ENCODE assay signal across 8 cellular contexts in genomic region chr2:58045580-58046334, GRCh38. TPM values are rescaled to one million over a fixed set of nuclear protein-coding genes. Genes with fewer than 3 reads are reported as not detected.
DNase-seq lines count a peak whose midpoint lies in the region; ATAC-seq and TF ChIP-seq lines count a peak whose summit lies in the region.

No MANE protein-coding gene starts in this region.

- H3K36me3 ChIP-seq in MM.1S (replicated peaks; ENCODE audit: insufficient read depth, low read length): no peaks in the 10 kb centered on the region; the same call in 1 of the 2 replicates

- H3K4me3 Mint-ChIP-seq in naive B cell: peak overlapping the region; percentile 83 to 99 (median 94)

- peak overlapping the region; percentile 54 for H2AFZ ChIP-seq in MM.1S (ENCODE audit: low read length)

- peak overlapping the region; percentile 95 for H3K9ac ChIP-seq in MM.1S (ENCODE audit: low read length)

- DNase-seq in AG09309 (ENCODE audit: low read depth): no peak
- no peak for DNase-seq in MM.1S
- DNase-seq in coronary artery (ENCODE audit: low spot score): no peak
- no peak for DNase-seq in naive B cell
- DNase-seq in epidermal melanocyte (ENCODE audit: insufficient read length, low spot score): no peak
- DNase-seq in SKM-1 treated with dmso at 0.1 percent for 144 hours (lab: John Stamatoyannopoulos, UW; ENCODE audit: unreplicated experiment): no peak
- DNase-seq in stimulated activated naive CD4-positive, alpha-beta T cell treated with Interleukin-2 at 50 U/mL for 16 hours (lab: John Stamatoyannopoulos, UW): no peak

- H3K4me1 ChIP-seq in MM.1S (ENCODE audit: low read length): peaks cover 17% of the 10 kb centered on the region

- peaks cover 0 to 5% of the 10 kb centered on the region in 2 donors for H3K36me3 Mint-ChIP-seq in naive B cell

- H3K4me3 ChIP-seq in AG09309 (ENCODE audit: control insufficient read depth, low read depth, low read length) (peak overlapping the region; percentile 79), MM.1S (ENCODE audit: low read length) (peak overlapping the region; percentile 63), coronary artery (peak overlapping the region; percentile 80)

- peaks cover 29% of the 10 kb centered on the region for H3F3A ChIP-seq in MM.1S (ENCODE audit: insufficient read depth, low read length)

- no peaks in the 10 kb centered on the region for H4K20me1 ChIP-seq in MM.1S (ENCODE audit: insufficient read depth, low read length)

- peak overlapping the region; percentile 86 for H3K4me2 ChIP-seq in MM.1S (ENCODE audit: low read depth, low read length)

- H3K4me1 Mint-ChIP-seq in naive B cell: peaks cover 32 to 42% (median 39%) of the 10 kb centered on the region in 3 donors

- no peaks in the 10 kb centered on the region for H3K9me2 ChIP-seq in MM.1S (replicated peaks; ENCODE audit: insufficient read depth, low read length)

- peak overlapping the region; percentile 81 to 97 (median 93) for H3K27ac Mint-ChIP-seq in naive B cell

- no peaks in the 10 kb centered on the region for H3K9me3 Mint-ChIP-seq in naive B cell

- H3K79me2 ChIP-seq in MM.1S (ENCODE audit: low read length): peaks cover 25% of the 10 kb centered on the region

- TF ChIP-seq CTCF in AG09309 (IDR thresholded peaks at IDR 0.05; ENCODE audit: control insufficient read depth, insufficient read depth, low read depth, low read length, missing control alignments) (no peak), MM.1S (IDR thresholded peaks at IDR 0.05; ENCODE audit: low read length) (no peak), coronary artery (IDR thresholded peaks at IDR 0.05) (no peak)

- ATAC-seq in naive B cell (ENCODE audit: low read depth in 2 of 2) (no peak), HG02970 (IDR thresholded peaks at IDR 0.05; ENCODE audit: low FRiP score, unreplicated experiment) (no peak)

- peak overlapping the region; percentile 97 for H3K27ac ChIP-seq in MM.1S (ENCODE audit: low read length)
- H3K27ac ChIP-seq in coronary artery: peak overlapping the region; percentile 82 to 96

- no peaks in the 10 kb centered on the region for H3K9me3 ChIP-seq in MM.1S (replicated peaks; ENCODE audit: insufficient read depth, low read length)

- H3K27me3 ChIP-seq in MM.1S (replicated peaks; ENCODE audit: insufficient read depth, low read length): no peaks in the 10 kb centered on the region

- no peaks in the 10 kb centered on the region for H3K27me3 Mint-ChIP-seq in naive B cell

RNA-seq across cellular contexts. Expression of gene VRK2, which starts 0.8 kb away (rescaled TPM):
- 10 to 100 TPM; 34.3 to 47.0 (median 41.2) TPM for polyA plus RNA-seq in naive B cell (ENCODE audit: low read depth in 6 of 6)
